8 cellular contexts compared by ENCODE assay signal in genomic region chr2:223797811-223798721, GRCh38. TPM values are rescaled to one million over a fixed set of nuclear protein-coding genes. Genes with fewer than 3 reads are reported as not detected.
DNase-seq lines count a peak whose midpoint lies in the region; ATAC-seq, FAIRE-seq and TF ChIP-seq lines count a peak whose summit lies in the region.

No MANE protein-coding gene starts in this region.

- peak overlapping the region; percentile 79 for H3K27ac ChIP-seq in mesenchymal stem cell (ENCODE audit: low read length, poor library complexity, severe bottlenecking)

- DNase-seq in D721Med (ENCODE audit: insufficient read length, low spot score) = peak; percentile 25
- peak; percentile 26 for DNase-seq in NCI-H446 treated with DMSO at 0.1 percent for 48 hours (lab: John Stamatoyannopoulos, UW)
- peak; percentile 72 for DNase-seq in choroid plexus epithelial cell (ENCODE audit: low read depth)
- DNase-seq in mesenchymal stem cell = peak; percentile 61
- no peak for DNase-seq in stimulated activated CD4-positive, alpha-beta T cell treated with anti-CD3 and anti-CD28 coated beads, Interleukin-2, amount 100 ng/mL, for 24 hours
- no peak for DNase-seq in GF-D8 (lab: John Stamatoyannopoulos, UW)

- H3K23ac ChIP-seq in mesenchymal stem cell (ENCODE audit: low read length in 2 of 2) = no peak overlapping the region

- peaks cover 11% of the 10 kb centered on the region for H3K79me1 ChIP-seq in mesenchymal stem cell (replicated peaks; ENCODE audit: low read length, poor library complexity, severe bottlenecking)

- no peak overlapping the region for H3K18ac ChIP-seq in mesenchymal stem cell (ENCODE audit: low read depth in 1 of 2, low read length in 2 of 2)

- no peak overlapping the region for H3K4me2 ChIP-seq in mesenchymal stem cell (ENCODE audit: low read length, poor library complexity, severe bottlenecking)

- no peak overlapping the region for H3K14ac ChIP-seq in mesenchymal stem cell (ENCODE audit: low read length in 2 of 2)

- H3K9me3 ChIP-seq in mesenchymal stem cell (ENCODE audit: control insufficient read depth, low read length) = no peaks in the 10 kb centered on the region

- H2BK5ac ChIP-seq in mesenchymal stem cell (ENCODE audit: low read depth, low read length, poor library complexity, severe bottlenecking) = no peak overlapping the region

- peaks cover 9% of the 10 kb centered on the region for H3K4me1 ChIP-seq in mesenchymal stem cell (ENCODE audit: control insufficient read depth, insufficient read depth, low read depth, low read length)

- H3K4me3 ChIP-seq in choroid plexus epithelial cell (ENCODE audit: low read depth, low read length) (no peak overlapping the region), mesenchymal stem cell (ENCODE audit: insufficient read depth in 1 of 2, low read depth in 1 of 2, low read length in 2 of 2) (no peak overlapping the region)

- no peak overlapping the region for H3K4ac ChIP-seq in mesenchymal stem cell (ENCODE audit: low read depth in 1 of 2, low read length in 2 of 2)

- H3K36me3 ChIP-seq in mesenchymal stem cell (ENCODE audit: control insufficient read depth in 1 of 2, insufficient read depth in 2 of 2, low read depth in 1 of 2, low read length in 2 of 2) = no peaks in the 10 kb centered on the region

- H2AFZ ChIP-seq in mesenchymal stem cell (ENCODE audit: low read depth, low read length) = no peak overlapping the region

- no peak overlapping the region for H2BK120ac ChIP-seq in mesenchymal stem cell (ENCODE audit: low read depth, low read length)

- no peak overlapping the region for H2AK5ac ChIP-seq in mesenchymal stem cell (ENCODE audit: low read length, severe bottlenecking)

- peak; percentile 71 for FAIRE-seq in D721Med (lab: Jason Lieb, UNC)

- ATAC-seq in GM19324 (IDR thresholded peaks at IDR 0.05; ENCODE audit: low FRiP score, unreplicated experiment) (peak; percentile 96), HG03135 (IDR thresholded peaks at IDR 0.05; ENCODE audit: unreplicated experiment) (peak; percentile 99)

- no peak overlapping the region for H4K91ac ChIP-seq in mesenchymal stem cell (ENCODE audit: low read length)

- WGBS in mesenchymal stem cell = 83% methylated on average over 2 of the region's 4 CpGs

- no peak overlapping the region for H2BK15ac ChIP-seq in mesenchymal stem cell (ENCODE audit: low read depth, poor library complexity, severe bottlenecking)

- peak; percentile 97 for TF ChIP-seq CTCF in D721Med (IDR thresholded peaks at IDR 0.05; ENCODE audit: insufficient read depth, missing control alignments)
- peak; percentile 77 for TF ChIP-seq CTCF in choroid plexus epithelial cell (conservative IDR thresholded peaks at IDR 0.05; ENCODE audit: low read depth, low read length)

- H4K8ac ChIP-seq in mesenchymal stem cell (ENCODE audit: low read length) = no peak overlapping the region

- no peak overlapping the region for H3K9ac ChIP-seq in mesenchymal stem cell (ENCODE audit: low read length)

- no peaks in the 10 kb centered on the region for H3K27me3 ChIP-seq in mesenchymal stem cell (ENCODE audit: control insufficient read depth in 1 of 2, insufficient read depth in 1 of 2, low read length in 2 of 2)

- H2BK12ac ChIP-seq in mesenchymal stem cell (ENCODE audit: low read length in 2 of 2) = no peak overlapping the region

RNA-seq across cellular contexts. Expression of gene AP1S3, which starts 39.3 kb away (rescaled TPM):
- polyA plus RNA-seq in mesenchymal stem cell (2013, experiment 1 of 2) = 2.3 TPM
- polyA plus RNA-seq in mesenchymal stem cell (2013, experiment 2 of 2) = 1.9 TPM

Comparison
In these comparisons a context has a peak if more than half of its experiments do, and no peak if none do; other contexts are left out.
1. DNase-seq: peak in D721Med (single experiment), NCI-H446 treated with DMSO at 0.1 percent for 48 hours (single experiment), choroid plexus epithelial cell (single experiment) and mesenchymal stem cell (single experiment); none in stimulated activated CD4-positive, alpha-beta T cell treated with anti-CD3 and anti-CD28 coated beads, Interleukin-2, amount 100 ng/mL, for 24 hours (0 of 2) and GF-D8 (single experiment).